1 cellular context compared by ENCODE assay signal in the genomic region with DNA sequence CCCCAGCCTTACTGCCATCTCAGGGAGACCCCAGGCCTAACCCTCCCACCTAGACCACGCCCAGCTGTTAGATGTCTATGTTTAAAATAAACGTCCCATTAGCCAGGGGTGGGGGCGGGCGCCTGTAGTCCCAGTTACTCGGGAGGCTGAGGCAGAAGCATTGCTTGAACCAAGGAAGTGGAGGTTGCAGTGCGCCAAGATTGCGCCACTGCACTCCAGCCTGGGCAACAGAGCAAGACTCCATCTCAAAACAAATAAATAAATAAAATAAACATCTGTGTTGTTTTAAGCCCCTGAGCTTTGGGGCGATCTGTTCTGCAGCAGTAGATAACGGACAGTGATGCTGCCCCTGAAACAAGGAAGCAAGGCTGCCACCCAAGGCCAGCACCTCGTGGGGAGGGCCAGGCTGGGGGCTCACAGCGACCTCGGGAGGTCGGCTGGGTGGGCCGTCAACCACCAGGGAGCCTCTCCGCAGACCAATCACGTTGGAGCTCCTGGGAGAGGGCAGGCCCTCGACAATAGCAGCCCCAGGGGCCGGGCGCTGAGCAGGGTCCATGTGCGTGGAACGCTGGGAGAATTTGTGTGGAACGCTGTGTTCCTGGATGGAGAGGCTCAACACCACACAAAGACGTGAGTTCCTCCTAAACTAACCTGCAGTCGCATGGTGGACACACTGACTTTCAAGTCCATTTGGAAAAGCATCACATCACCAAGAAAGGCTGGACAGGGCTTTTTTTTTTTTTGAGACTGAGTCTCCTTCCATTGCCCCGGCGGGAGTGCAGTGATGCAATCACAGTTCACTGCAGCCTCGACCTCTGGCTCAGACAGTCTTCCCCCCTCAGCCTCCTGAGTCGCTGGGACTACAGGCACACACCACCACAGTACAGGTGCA.
TF ChIP-seq lines count a peak whose summit lies in the region.

No MANE protein-coding gene starts in this region.

TF ChIP-seq in HEK293, 187 proteins besides CTCF, POLR2A, EP300 and RAD21 (continued from another document):
- no peak for TF ChIP-seq ZNF529 (tag by site-specific recombination; IDR thresholded peaks at IDR 0.05; ENCODE audit: insufficient replicate concordance)
- TF ChIP-seq ZNF121 (tag by site-specific recombination; IDR thresholded peaks at IDR 0.05), result peak; percentile 97
- no peak for TF ChIP-seq ZNF707 (tag by site-specific recombination; IDR thresholded peaks at IDR 0.05)
